ENCODE assay signal across 1 cellular context in genomic region chr21:41953831-41954653, GRCh38.
TF ChIP-seq lines count a peak whose summit lies in the region.

Gene C2CD2, minus strand, starts transcription at chr21:41954018. Its CDS starts 370 bp downstream, at chr21:41953648.

TF ChIP-seq in K562, 482 proteins besides CTCF, POLR2A, EP300 and RAD21 (continued from another document and continues in another):
- TF ChIP-seq RERE (CRISPR knock-in tag; IDR thresholded peaks at IDR 0.05; ENCODE audit: borderline replicate concordance) (no peak), ESRRB (CRISPR knock-in tag; IDR thresholded peaks at IDR 0.05; ENCODE audit: borderline replicate concordance) (no peak), ZHX1 (conservative IDR thresholded peaks at IDR 0.05; ENCODE audit: low read length) (no peak), BMI1 (IDR thresholded peaks at IDR 0.05; ENCODE audit: low read length) (no peak), ZNF143 (CRISPR knock-in tag; IDR thresholded peaks at IDR 0.05) (no peak), BRCA1 (IDR thresholded peaks at IDR 0.05) (no peak), BRCA1 (CRISPR knock-in tag; IDR thresholded peaks at IDR 0.05) (0 out of 2 replicates have a peak, but pooled peaks have one; percentile 18), CEBPB (tag; IDR thresholded peaks at IDR 0.05) (no peak; the same call in 1 of the 2 replicates), ZNF512 (tag; IDR thresholded peaks at IDR 0.05) (no peak), CREB1 (IDR thresholded peaks at IDR 0.05) (peak; percentile 33; the same call in 1 of the 2 replicates), CREB1 (CRISPR knock-in tag; IDR thresholded peaks at IDR 0.05) (no peak), ZNF184 (CRISPR knock-in tag; IDR thresholded peaks at IDR 0.05) (no peak), NKRF (IDR thresholded peaks at IDR 0.05; ENCODE audit: borderline replicate concordance) (0 out of 2 replicates have a peak, but pooled peaks have one; percentile 59), CHAMP1 (IDR thresholded peaks at IDR 0.05) (no peak), TBL1XR1 (IDR thresholded peaks at IDR 0.05; ENCODE audit: low read length in 2 of 2) (no peak), ATF7 (IDR thresholded peaks at IDR 0.05) (no peak), ASH1L (IDR thresholded peaks at IDR 0.05; ENCODE audit: borderline replicate concordance, low read depth, partially characterized antibody) (no peak), TOE1 (IDR thresholded peaks at IDR 0.05; ENCODE audit: borderline replicate concordance) (no peak), TOE1 (CRISPR knock-in tag; IDR thresholded peaks at IDR 0.05; ENCODE audit: borderline replicate concordance, low read depth) (no peak)
- TF ChIP-seq, protein P1, sequence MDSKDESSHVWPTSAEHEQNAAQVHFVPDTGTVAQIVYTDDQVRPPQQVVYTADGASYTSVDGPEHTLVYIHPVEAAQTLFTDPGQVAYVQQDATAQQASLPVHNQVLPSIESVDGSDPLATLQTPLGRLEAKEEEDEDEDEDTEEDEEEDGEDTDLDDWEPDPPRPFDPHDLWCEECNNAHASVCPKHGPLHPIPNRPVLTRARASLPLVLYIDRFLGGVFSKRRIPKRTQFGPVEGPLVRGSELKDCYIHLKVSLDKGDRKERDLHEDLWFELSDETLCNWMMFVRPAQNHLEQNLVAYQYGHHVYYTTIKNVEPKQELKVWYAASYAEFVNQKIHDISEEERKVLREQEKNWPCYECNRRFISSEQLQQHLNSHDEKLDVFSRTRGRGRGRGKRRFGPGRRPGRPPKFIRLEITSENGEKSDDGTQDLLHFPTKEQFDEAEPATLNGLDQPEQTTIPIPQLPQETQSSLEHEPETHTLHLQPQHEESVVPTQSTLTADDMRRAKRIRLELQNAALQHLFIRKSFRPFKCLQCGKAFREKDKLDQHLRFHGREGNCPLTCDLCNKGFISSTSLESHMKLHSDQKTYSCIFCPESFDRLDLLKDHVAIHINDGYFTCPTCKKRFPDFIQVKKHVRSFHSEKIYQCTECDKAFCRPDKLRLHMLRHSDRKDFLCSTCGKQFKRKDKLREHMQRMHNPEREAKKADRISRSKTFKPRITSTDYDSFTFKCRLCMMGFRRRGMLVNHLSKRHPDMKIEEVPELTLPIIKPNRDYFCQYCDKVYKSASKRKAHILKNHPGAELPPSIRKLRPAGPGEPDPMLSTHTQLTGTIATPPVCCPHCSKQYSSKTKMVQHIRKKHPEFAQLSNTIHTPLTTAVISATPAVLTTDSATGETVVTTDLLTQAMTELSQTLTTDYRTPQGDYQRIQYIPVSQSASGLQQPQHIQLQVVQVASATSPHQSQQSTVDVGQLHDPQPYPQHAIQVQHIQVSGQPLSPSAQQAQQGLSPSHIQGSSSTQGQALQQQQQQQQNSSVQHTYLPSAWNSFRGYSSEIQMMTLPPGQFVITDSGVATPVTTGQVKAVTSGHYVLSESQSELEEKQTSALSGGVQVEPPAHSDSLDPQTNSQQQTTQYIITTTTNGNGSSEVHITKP (IDR thresholded peaks at IDR 0.05; ENCODE audit: partially characterized antibody): no peak
- TF ChIP-seq, protein P2, sequence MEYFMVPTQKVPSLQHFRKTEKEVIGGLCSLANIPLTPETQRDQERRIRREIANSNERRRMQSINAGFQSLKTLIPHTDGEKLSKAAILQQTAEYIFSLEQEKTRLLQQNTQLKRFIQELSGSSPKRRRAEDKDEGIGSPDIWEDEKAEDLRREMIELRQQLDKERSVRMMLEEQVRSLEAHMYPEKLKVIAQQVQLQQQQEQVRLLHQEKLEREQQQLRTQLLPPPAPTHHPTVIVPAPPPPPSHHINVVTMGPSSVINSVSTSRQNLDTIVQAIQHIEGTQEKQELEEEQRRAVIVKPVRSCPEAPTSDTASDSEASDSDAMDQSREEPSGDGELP (CRISPR knock-in tag; IDR thresholded peaks at IDR 0.05; ENCODE audit: borderline replicate concordance): no peak
- TF ChIP-seq, protein P3, sequence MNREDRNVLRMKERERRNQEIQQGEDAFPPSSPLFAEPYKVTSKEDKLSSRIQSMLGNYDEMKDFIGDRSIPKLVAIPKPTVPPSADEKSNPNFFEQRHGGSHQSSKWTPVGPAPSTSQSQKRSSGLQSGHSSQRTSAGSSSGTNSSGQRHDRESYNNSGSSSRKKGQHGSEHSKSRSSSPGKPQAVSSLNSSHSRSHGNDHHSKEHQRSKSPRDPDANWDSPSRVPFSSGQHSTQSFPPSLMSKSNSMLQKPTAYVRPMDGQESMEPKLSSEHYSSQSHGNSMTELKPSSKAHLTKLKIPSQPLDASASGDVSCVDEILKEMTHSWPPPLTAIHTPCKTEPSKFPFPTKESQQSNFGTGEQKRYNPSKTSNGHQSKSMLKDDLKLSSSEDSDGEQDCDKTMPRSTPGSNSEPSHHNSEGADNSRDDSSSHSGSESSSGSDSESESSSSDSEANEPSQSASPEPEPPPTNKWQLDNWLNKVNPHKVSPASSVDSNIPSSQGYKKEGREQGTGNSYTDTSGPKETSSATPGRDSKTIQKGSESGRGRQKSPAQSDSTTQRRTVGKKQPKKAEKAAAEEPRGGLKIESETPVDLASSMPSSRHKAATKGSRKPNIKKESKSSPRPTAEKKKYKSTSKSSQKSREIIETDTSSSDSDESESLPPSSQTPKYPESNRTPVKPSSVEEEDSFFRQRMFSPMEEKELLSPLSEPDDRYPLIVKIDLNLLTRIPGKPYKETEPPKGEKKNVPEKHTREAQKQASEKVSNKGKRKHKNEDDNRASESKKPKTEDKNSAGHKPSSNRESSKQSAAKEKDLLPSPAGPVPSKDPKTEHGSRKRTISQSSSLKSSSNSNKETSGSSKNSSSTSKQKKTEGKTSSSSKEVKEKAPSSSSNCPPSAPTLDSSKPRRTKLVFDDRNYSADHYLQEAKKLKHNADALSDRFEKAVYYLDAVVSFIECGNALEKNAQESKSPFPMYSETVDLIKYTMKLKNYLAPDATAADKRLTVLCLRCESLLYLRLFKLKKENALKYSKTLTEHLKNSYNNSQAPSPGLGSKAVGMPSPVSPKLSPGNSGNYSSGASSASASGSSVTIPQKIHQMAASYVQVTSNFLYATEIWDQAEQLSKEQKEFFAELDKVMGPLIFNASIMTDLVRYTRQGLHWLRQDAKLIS (CRISPR knock-in tag; IDR thresholded peaks at IDR 0.05): no peak
